24 cellular contexts compared by ENCODE assay signal in genomic region chr5:2295476-2295875, GRCh38.
A peak's percentile ranks its signal among the peaks of the same experiment; 100 is the strongest.
DNase-seq lines count a peak whose midpoint lies in the region; ATAC-seq, FAIRE-seq and TF ChIP-seq lines count a peak whose summit lies in the region.
"Had no signal": no experiment of that assay in that cellular context is flagged by ENCODE, and none has a peak within 500 bp of the region (broad histone marks: within the 10 kb centered on the region; RNA-seq: fewer than 3 reads in every experiment).

No MANE protein-coding gene starts in this region.

- H2AK5ac ChIP-seq in H1 (ENCODE audit: low read depth, low read length) (no peak overlapping the region), neuronal stem cell (ENCODE audit: low read depth, low read length) (no peak overlapping the region)

- no peak overlapping the region for H3K4me2 ChIP-seq in K562 (ENCODE audit: insufficient read depth, low read length)
- H3K4me2 ChIP-seq in H1 (ENCODE audit: insufficient read depth in 1 of 2, low read depth in 2 of 2, low read length in 2 of 2) = no peak overlapping the region
- no peak overlapping the region for H3K4me2 ChIP-seq in neuronal stem cell (ENCODE audit: insufficient read depth, low read length, poor library complexity, severe bottlenecking)
- H3K4me2 ChIP-seq: A549; BLaER1 treated with 17β-estradiol and CSF1 and Interleukin-3, amounts not matched to agents 10 nM and 100 nM had no signal

- DNase-seq in K562 (ENCODE audit: extremely low read depth in 1 of 4, low spot score in 3 of 4) (no peak), H1 (ENCODE audit: low read depth in 1 of 2, low spot score in 2 of 2) (no peak), neuronal stem cell (ENCODE audit: low spot score) (no peak), H4 (ENCODE audit: low spot score) (no peak), dedifferentiated amniotic fluid mesenchymal stem cell (ENCODE audit: extremely low spot score) (no peak)
- no peak for DNase-seq in activated naive CD4-positive, alpha-beta T cell treated with anti-CD3 and anti-CD28 coated beads for 36 hours
- DNase-seq: 8988T; ACHN; AML-193; BE2C; CD4-positive, alpha-beta T cell; CD8-positive, alpha-beta memory T cell; DMS 273 treated with DMSO at 0.1 percent for 48 hours; DMS79; EL; GDM1; GOT3 had no signal

- H3K4me3 ChIP-seq in K562 (no peak overlapping the region), H1 (ENCODE audit: extremely low read depth in 1 of 4, insufficient read depth in 2 of 4, low read depth in 3 of 4, low read length in 4 of 4) (no peak overlapping the region), neuronal stem cell (ENCODE audit: low read length in 2 of 2) (no peak overlapping the region)
- H3K4me3 ChIP-seq: A549; BLaER1 treated with 17β-estradiol and CSF1 and Interleukin-3, amounts not matched to agents 10 nM and 100 nM; GM12878; HAP-1 had no signal

- peak; percentile 11 for FAIRE-seq in K562 (lab: Jason Lieb, UNC)
- FAIRE-seq in H1 (lab: Jason Lieb, UNC) = no peak
- FAIRE-seq: A549, D721Med, GM12878 had no signal

- no peak overlapping the region for H3K27ac Mint-ChIP-seq in activated naive CD4-positive, alpha-beta T cell treated with anti-CD3 and anti-CD28 coated beads for 36 hours
- H3K27ac Mint-ChIP-seq: CD14-positive monocyte; CD4-positive, alpha-beta T cell had no signal

- H3K9me3 ChIP-seq in K562 (replicated peaks; ENCODE audit: control insufficient read depth, insufficient read depth, low read depth, low read length) (no peaks in the 10 kb centered on the region), H1 (ENCODE audit: insufficient read depth in 2 of 2, low read depth in 1 of 2, low read length in 1 of 2) (peaks cover 0 to 4% of the 10 kb centered on the region in 2 experiments; a peak in 2 of 4 replicates), neuronal stem cell (replicated peaks in 1 of 2; ENCODE audit: control insufficient read depth in 2 of 2, insufficient read depth in 1 of 2, low read depth in 1 of 2, low read length in 2 of 2) (peaks cover 0 to 23% of the 10 kb centered on the region in 2 donors)
- H3K9me3 ChIP-seq: A549, HAP-1 had no signal

- H4K5ac ChIP-seq in H1 (ENCODE audit: insufficient read length, low read depth, low read length) = no peak overlapping the region

- no peak for TF ChIP-seq EP300 in K562 (IDR thresholded peaks at IDR 0.05; ENCODE audit: low read length)
- TF ChIP-seq EP300 in H1 (IDR thresholded peaks at IDR 0.05; ENCODE audit: borderline replicate concordance in 1 of 2, low read depth in 2 of 2, low read length in 2 of 2) = no peak

- H2BK5ac ChIP-seq in H1 (ENCODE audit: low read depth, low read length) (no peak overlapping the region), neuronal stem cell (ENCODE audit: low read length) (no peak overlapping the region)

- H4K8ac ChIP-seq in H1 (ENCODE audit: extremely low read depth, insufficient read depth, low read length) (no peak overlapping the region), neuronal stem cell (ENCODE audit: low read depth, low read length) (no peak overlapping the region)

- TF ChIP-seq RAD21 in K562 (CRISPR knock-in tag; conservative IDR thresholded peaks at IDR 0.05 in 1 of 2, IDR thresholded peaks at IDR 0.05 in 1 of 2) (no peak), H1 (IDR thresholded peaks at IDR 0.05 in 1 of 2, conservative IDR thresholded peaks at IDR 0.05 in 1 of 2; ENCODE audit: low read depth in 2 of 2, low read length in 2 of 2) (no peak)

- H3K4ac ChIP-seq in H1 (replicated peaks; ENCODE audit: insufficient read length, low read depth, low read length) (no peak overlapping the region), neuronal stem cell (ENCODE audit: low read length) (no peak overlapping the region)

- no peaks in the 10 kb centered on the region for H3K27me3 Mint-ChIP-seq in activated naive CD4-positive, alpha-beta T cell treated with anti-CD3 and anti-CD28 coated beads for 36 hours (ENCODE audit: low read depth)
- H3K27me3 Mint-ChIP-seq: CD4-positive, alpha-beta T cell; CD8-positive, alpha-beta memory T cell had no signal

- H3K23me2 ChIP-seq in H1 (ENCODE audit: low read depth, low read length) = no peaks in the 10 kb centered on the region

- H2BK12ac ChIP-seq in H1 (ENCODE audit: low read depth, low read length) (0 out of 2 replicates have a peak overlapping the region, but pooled peaks have one; percentile 12), neuronal stem cell (ENCODE audit: low read length) (no peak overlapping the region)

- TF ChIP-seq CTCF in K562 (IDR thresholded peaks at IDR 0.05 in 2 of 3, conservative IDR thresholded peaks at IDR 0.05 in 1 of 3; ENCODE audit: insufficient read depth in 2 of 3, low read depth in 1 of 3, low read length in 3 of 3) (no peak), H1 (IDR thresholded peaks at IDR 0.05; ENCODE audit: control extremely low read depth in 1 of 3, insufficient read depth in 1 of 3, low read depth in 1 of 3, low read length in 3 of 3) (no peak)

- intact Hi-C loops in K562 (cut with micrococcal nuclease) = no loop called here
- intact Hi-C loops in activated naive CD4-positive, alpha-beta T cell treated with anti-CD3 and anti-CD28 coated beads for 36 hours (cut with micrococcal nuclease) = no loop called here

- H2BK15ac ChIP-seq in H1 (ENCODE audit: low read length) (no peak overlapping the region), neuronal stem cell (ENCODE audit: low read length) (no peak overlapping the region)

- H3K9ac ChIP-seq in K562 (ENCODE audit: insufficient read depth in 1 of 2, low read depth in 2 of 2, low read length in 2 of 2) (no peak overlapping the region), H1 (replicated peaks in 1 of 4; ENCODE audit: extremely low read depth in 1 of 4, low read depth in 3 of 4, low read length in 3 of 4) (no peak overlapping the region), neuronal stem cell (ENCODE audit: low read depth, low read length, poor library complexity) (no peak overlapping the region)
- H3K9ac ChIP-seq: BLaER1 treated with 17β-estradiol and CSF1 and Interleukin-3, amounts not matched to agents 10 nM and 100 nM had no signal

- H2AFZ ChIP-seq in K562 (ENCODE audit: low read depth, low read length) (no peak overlapping the region), H1 (ENCODE audit: low read length) (no peak overlapping the region), neuronal stem cell (ENCODE audit: low read length) (no peak overlapping the region)

- no peaks in the 10 kb centered on the region for H3K36me3 ChIP-seq in K562 (ENCODE audit: control insufficient read depth, insufficient read depth, low read length)
- no peaks in the 10 kb centered on the region for H3K36me3 ChIP-seq in H1 (ENCODE audit: control insufficient read depth in 2 of 4, insufficient read depth in 4 of 4, low read length in 3 of 4)
- H3K36me3 ChIP-seq in neuronal stem cell (replicated peaks in 1 of 2; ENCODE audit: control insufficient read depth in 2 of 2, insufficient read depth in 2 of 2, low read length in 2 of 2) = no peaks in the 10 kb centered on the region
- H3K36me3 ChIP-seq: BE2C; BLaER1 treated with 17β-estradiol and CSF1 and Interleukin-3, amounts not matched to agents 10 nM and 100 nM; HAP-1 had no signal

- H3K79me1 ChIP-seq in H1 (ENCODE audit: low read depth, low read length) (no peaks in the 10 kb centered on the region), neuronal stem cell (ENCODE audit: low read depth, low read length) (no peaks in the 10 kb centered on the region)

- in situ Hi-C loops in K562 (cut with MboI) = no loop called here

- no peaks in the 10 kb centered on the region for H3K4me1 ChIP-seq in K562 (replicated peaks in 1 of 2; ENCODE audit: control insufficient read depth in 2 of 2, insufficient read depth in 2 of 2, low read length in 2 of 2)
- peaks cover 1 to 7% (median 2%) of the 10 kb centered on the region in 4 experiments; a peak in 5 of 7 replicates for H3K4me1 ChIP-seq in H1 (replicated peaks in 1 of 4; ENCODE audit: control insufficient read depth in 3 of 4, insufficient read depth in 4 of 4, low read length in 3 of 4)
- peaks cover 9 to 11% of the 10 kb centered on the region in 2 donors for H3K4me1 ChIP-seq in neuronal stem cell (ENCODE audit: control insufficient read depth in 2 of 2, insufficient read depth in 1 of 2, low read depth in 1 of 2, low read length in 2 of 2)
- H3K4me1 ChIP-seq: A549; BE2C; BLaER1 treated with 17β-estradiol and CSF1 and Interleukin-3, amounts not matched to agents 10 nM and 100 nM; HAP-1 had no signal

- H3K9me3 Mint-ChIP-seq in activated naive CD4-positive, alpha-beta T cell treated with anti-CD3 and anti-CD28 coated beads for 36 hours = no peaks in the 10 kb centered on the region
- H3K9me3 Mint-ChIP-seq: CD4-positive, alpha-beta T cell; CD8-positive, alpha-beta memory T cell had no signal

- H2BK120ac ChIP-seq in H1 (replicated peaks; ENCODE audit: low read depth, low read length) (no peak overlapping the region), neuronal stem cell (ENCODE audit: low read depth, low read length) (no peak overlapping the region)

- H3K56ac ChIP-seq in H1 (replicated peaks; ENCODE audit: insufficient read length, low read depth, low read length) = no peak overlapping the region

- no peaks in the 10 kb centered on the region for H3K36me3 Mint-ChIP-seq in activated naive CD4-positive, alpha-beta T cell treated with anti-CD3 and anti-CD28 coated beads for 36 hours (ENCODE audit: low read depth)
- H3K36me3 Mint-ChIP-seq: CD14-positive monocyte; CD8-positive, alpha-beta memory T cell had no signal

- no peaks in the 10 kb centered on the region; the same call in 1 of the 2 replicates for H4K20me1 ChIP-seq in K562 (replicated peaks; ENCODE audit: control insufficient read depth, insufficient read depth, low read length)
- no peaks in the 10 kb centered on the region for H4K20me1 ChIP-seq in H1 (replicated peaks in 1 of 2; ENCODE audit: control insufficient read depth in 1 of 2, insufficient read depth in 2 of 2, low read length in 2 of 2)
- H4K20me1 ChIP-seq: BLaER1 treated with 17β-estradiol and CSF1 and Interleukin-3, amounts not matched to agents 10 nM and 100 nM had no signal

- no peak for TF ChIP-seq POLR2A in K562 (conservative IDR thresholded peaks at IDR 0.05)
- TF ChIP-seq POLR2A in H1 (IDR thresholded peaks at IDR 0.05; ENCODE audit: control extremely low read depth in 1 of 2, low read depth in 2 of 2, low read length in 2 of 2) = no peak

- no peaks in the 10 kb centered on the region for H3K79me2 ChIP-seq in K562 (ENCODE audit: control insufficient read depth, insufficient read depth, low read length)
- H3K79me2 ChIP-seq in H1 (ENCODE audit: control insufficient read depth in 1 of 2, insufficient read depth in 2 of 2, low read length in 2 of 2) = no peaks in the 10 kb centered on the region

- H4K91ac ChIP-seq in H1 (replicated peaks; ENCODE audit: insufficient read length, low read length) = no peak overlapping the region
- H4K91ac ChIP-seq in neuronal stem cell (ENCODE audit: low read depth, low read length, poor library complexity) = no peak overlapping the region

- POLR2A ChIA-PET in K562 (lab: Yijun Ruan, JAX) = interaction anchor here (0.5 kb wide), 1 partner anchor 12 kb away, joined by 3 read pairs; no protein-coding TSS in a partner anchor
- POLR2A ChIA-PET in H1 (lab: Charles Lee; ENCODE audit: partially characterized antibody) = no interaction called here

- H2BK20ac ChIP-seq in H1 (ENCODE audit: low read length) = no peak overlapping the region

- H3K14ac ChIP-seq in H1 (ENCODE audit: insufficient read length) (no peak overlapping the region), neuronal stem cell (ENCODE audit: low read length) (no peak overlapping the region)

- ATAC-seq in K562 (no peak), GM21423 (IDR thresholded peaks at IDR 0.05; ENCODE audit: unreplicated experiment) (no peak)
- ATAC-seq: A549, GM12878 had no signal

- no peak overlapping the region for H3K27ac ChIP-seq in K562 (ENCODE audit: extremely low read depth, low read depth, low read length)
- H3K27ac ChIP-seq in H1 (ENCODE audit: low read depth, low read length) = no peak overlapping the region
- H3K27ac ChIP-seq in neuronal stem cell (replicated peaks; ENCODE audit: low read length) = no peak overlapping the region
- H3K27ac ChIP-seq: A549; BLaER1 treated with 17β-estradiol and CSF1 and Interleukin-3, amounts not matched to agents 10 nM and 100 nM had no signal

- H3K4me3 Mint-ChIP-seq in activated naive CD4-positive, alpha-beta T cell treated with anti-CD3 and anti-CD28 coated beads for 36 hours = no peak overlapping the region
- H3K4me3 Mint-ChIP-seq: CD14-positive monocyte; CD4-positive, alpha-beta T cell; CD8-positive, alpha-beta memory T cell had no signal

- no TSS peak for BruUV-seq in K562 (replicated peaks; lab: Mats Ljungman, UMichigan)

- no peaks in the 10 kb centered on the region for H3K9me1 ChIP-seq in K562 (ENCODE audit: control insufficient read depth, insufficient read depth, low read length)

- no peak overlapping the region for H3K18ac ChIP-seq in H1 (ENCODE audit: extremely low read depth, low read length)
- peak overlapping the region; percentile 86 for H3K18ac ChIP-seq in neuronal stem cell (ENCODE audit: low read length)

- peaks cover 0 to 33% of the 10 kb centered on the region in 2 experiments; a peak in 4 of 5 replicates for H3K27me3 ChIP-seq in K562 (ENCODE audit: control insufficient read depth in 2 of 2, insufficient read depth in 2 of 2, low read length in 2 of 2)
- no peaks in the 10 kb centered on the region for H3K27me3 ChIP-seq in H1 (replicated peaks in 1 of 4; ENCODE audit: control insufficient read depth in 3 of 4, extremely low read depth in 1 of 4, insufficient read depth in 3 of 4, low read length in 3 of 4)
- H3K27me3 ChIP-seq in neuronal stem cell (ENCODE audit: control insufficient read depth in 3 of 3, insufficient read depth in 3 of 3, low read depth in 1 of 3, low read length in 3 of 3) = no peaks in the 10 kb centered on the region
- H3K27me3 ChIP-seq: BE2C; BLaER1 treated with 17β-estradiol and CSF1 and Interleukin-3, amounts not matched to agents 10 nM and 100 nM had no signal

- H3K23ac ChIP-seq in H1 (ENCODE audit: insufficient read length) = no peak overlapping the region
- H3K23ac ChIP-seq in neuronal stem cell (ENCODE audit: low read depth, low read length, poor library complexity) = no peak overlapping the region

- CTCF ChIA-PET in K562 (lab: Yijun Ruan, JAX; ENCODE audit: low intra/inter-chr PET ratio) = no interaction called here
- CTCF ChIA-PET in H1 (lab: Charles Lee; ENCODE audit: partially characterized antibody) = no interaction called here
- CTCF ChIA-PET in activated naive CD4-positive, alpha-beta T cell treated with anti-CD3 and anti-CD28 coated beads for 36 hours (lab: Charles Lee) = no interaction called here

- WGBS in K562 (ENCODE audit: insufficient coverage, low coverage, missing lambda C conversion rate) = 0% methylated on average over 13 of the region's 13 CpGs
- 93% methylated on average over 13 of the region's 13 CpGs; no CpG with 5 or more reads in 1 of the 2 experiments for WGBS in H1 (ENCODE audit: extremely low coverage in 1 of 2, insufficient coverage in 1 of 2, insufficient read length in 1 of 2, insufficient replicate concordance in 2 of 2, low coverage in 1 of 2, low lambda C conversion rate in 2 of 2, missing lambda C conversion rate in 1 of 2), 2 experiments
- WGBS in neuronal stem cell (ENCODE audit: extremely low coverage in 2 of 2, insufficient read length in 2 of 2, insufficient replicate concordance in 1 of 2), 2 donors = no CpG with 5 or more reads among the region's 13 CpGs

- no peaks in the 10 kb centered on the region for H3K4me1 Mint-ChIP-seq in activated naive CD4-positive, alpha-beta T cell treated with anti-CD3 and anti-CD28 coated beads for 36 hours (ENCODE audit: low read depth)
- H3K4me1 Mint-ChIP-seq: CD14-positive monocyte; CD8-positive, alpha-beta memory T cell had no signal
